In genomic region chr15:77821188-77821958, GRCh38 we compare ENCODE assay signal across 8 cellular contexts.
DNase-seq lines count a peak whose midpoint lies in the region; ATAC-seq lines count a peak whose summit lies in the region.

No MANE protein-coding gene starts in this region.

- ATAC-seq in left lobe of liver: peak; percentile 77
- peak; percentile 84 for ATAC-seq in stimulated activated naive B cell treated with anti-CD40 and anti-IgM and Interleukin-4, amounts not matched to agents 10 μg/mL and 1 μg/mL and 100 μg/mL, for 72 hours (replicated peaks)
- no peak for ATAC-seq in GM19351 (IDR thresholded peaks at IDR 0.05; ENCODE audit: unreplicated experiment)
- ATAC-seq in GM21576 (IDR thresholded peaks at IDR 0.05; ENCODE audit: unreplicated experiment): no peak

- no peak overlapping the region for H3K27ac ChIP-seq in SJSA1

- peaks cover 8% of the 10 kb centered on the region for H3K4me1 ChIP-seq in SJSA1 (replicated peaks)

- H3K9me3 Mint-ChIP-seq in stimulated activated naive B cell treated with anti-CD40 and anti-IgM and Interleukin-4, amounts not matched to agents 10 μg/mL and 1 μg/mL and 100 μg/mL, for 72 hours: no peaks in the 10 kb centered on the region

- peaks cover 50% of the 10 kb centered on the region for H3K27me3 ChIP-seq in SJSA1 (replicated peaks)

- peaks cover 4 to 21% of the 10 kb centered on the region in 2 donors for H3K4me1 Mint-ChIP-seq in stimulated activated naive B cell treated with anti-CD40 and anti-IgM and Interleukin-4, amounts not matched to agents 10 μg/mL and 1 μg/mL and 100 μg/mL, for 72 hours

- H3K4me3 Mint-ChIP-seq in stimulated activated naive B cell treated with anti-CD40 and anti-IgM and Interleukin-4, amounts not matched to agents 10 μg/mL and 1 μg/mL and 100 μg/mL, for 72 hours: no peak overlapping the region

- peaks cover 44 to 60% of the 10 kb centered on the region in 2 donors for H3K27me3 Mint-ChIP-seq in stimulated activated naive B cell treated with anti-CD40 and anti-IgM and Interleukin-4, amounts not matched to agents 10 μg/mL and 1 μg/mL and 100 μg/mL, for 72 hours

- no peaks in the 10 kb centered on the region for H3K9me3 ChIP-seq in SJSA1 (replicated peaks)

- H3K27ac Mint-ChIP-seq in stimulated activated naive B cell treated with anti-CD40 and anti-IgM and Interleukin-4, amounts not matched to agents 10 μg/mL and 1 μg/mL and 100 μg/mL, for 72 hours: no peak overlapping the region

- H3K4me3 ChIP-seq in SJSA1: no peak overlapping the region

- no peaks in the 10 kb centered on the region for H3K36me3 Mint-ChIP-seq in stimulated activated naive B cell treated with anti-CD40 and anti-IgM and Interleukin-4, amounts not matched to agents 10 μg/mL and 1 μg/mL and 100 μg/mL, for 72 hours

- H3K36me3 ChIP-seq in SJSA1: no peaks in the 10 kb centered on the region

- peak; percentile 87 for DNase-seq in GM03348 (ENCODE audit: low spot score)
- peak; percentile 26 for DNase-seq in KG1 (lab: John Stamatoyannopoulos, UW)
- peak; percentile 44 to 61 for DNase-seq in SJSA1 (ENCODE audit: low read depth in 1 of 2, low spot score in 2 of 2)
- peak; percentile 87 for DNase-seq in cerebellar cortex (ENCODE audit: low spot score)
- peak; percentile 58 for DNase-seq in left lobe of liver (ENCODE audit: low spot score)
- DNase-seq in stimulated activated naive B cell treated with anti-CD40 and anti-IgM and Interleukin-4, amounts not matched to agents 10 μg/mL and 1 μg/mL and 100 μg/mL, for 72 hours: peak; percentile 36

Comparison
In these comparisons a context has a peak if more than half of its experiments do, and no peak if none do; other contexts are left out.
1. DNase-seq: peak in every context shown above with its lines; median percentile 87 in GM03348; 87 in cerebellar cortex; 58 in left lobe of liver; 52 in SJSA1; 36 in stimulated activated naive B cell treated with anti-CD40 and anti-IgM and Interleukin-4, amounts not matched to agents 10 μg/mL and 1 μg/mL and 100 μg/mL, for 72 hours; 26 in KG1.
2. ATAC-seq: peak in left lobe of liver (single experiment) and stimulated activated naive B cell treated with anti-CD40 and anti-IgM and Interleukin-4, amounts not matched to agents 10 μg/mL and 1 μg/mL and 100 μg/mL, for 72 hours (2 of 2); none in GM19351 (single experiment) and GM21576 (single experiment).